Comparison of ENCODE assay signal across 21 cellular contexts in genomic region chr6:165984743-165985142, GRCh38.
"Had no signal": no experiment of that assay in that cellular context is flagged by ENCODE, and none has a peak within 500 bp of the region (broad histone marks: within the 10 kb centered on the region; RNA-seq: fewer than 3 reads in every experiment).

No MANE protein-coding gene starts in this region.

- H3K27ac ChIP-seq: colonic mucosa, neutrophil, psoas muscle, skin epidermis had no signal

- H3K4me1 ChIP-seq: colonic mucosa, psoas muscle had no signal

- H3K27me3 ChIP-seq: colonic mucosa had no signal

- H3K4me3 ChIP-seq: colonic mucosa, gastroesophageal sphincter, lung, psoas muscle, skin epidermis had no signal

- ATAC-seq: esophagus mucosa; gastroesophageal sphincter; left cardiac atrium; left ventricle myocardium superior; naive thymus-derived CD4-positive, alpha-beta T cell; psoas muscle had no signal

- FAIRE-seq: kidney had no signal

- H3K36me3 ChIP-seq: colonic mucosa, gastroesophageal sphincter, neutrophil, sigmoid colon, stomach had no signal

- DNase-seq: colonic mucosa; dermis blood vessel endothelial cell; effector CD4-positive, alpha-beta T cell; kidney; left cardiac atrium; left ventricle myocardium superior; mesendoderm; naive thymus-derived CD4-positive, alpha-beta T cell; nephron progenitor cell; psoas muscle; retina; sigmoid colon; stimulated activated CD4-positive, alpha-beta T cell treated with anti-CD3 and anti-CD28 coated beads, Interleukin-12 subunit alpha, Interleukin-12 subunit beta, amount 100 ng/mL, for 4 hours; stimulated activated naive CD4-positive, alpha-beta T cell; stomach; trophoblast cell had no signal

- H3K9me3 ChIP-seq: colonic mucosa, gastroesophageal sphincter, neutrophil, psoas muscle, sigmoid colon, stomach had no signal
